ENCODE assay signal across 18 cellular contexts in the genomic region with DNA sequence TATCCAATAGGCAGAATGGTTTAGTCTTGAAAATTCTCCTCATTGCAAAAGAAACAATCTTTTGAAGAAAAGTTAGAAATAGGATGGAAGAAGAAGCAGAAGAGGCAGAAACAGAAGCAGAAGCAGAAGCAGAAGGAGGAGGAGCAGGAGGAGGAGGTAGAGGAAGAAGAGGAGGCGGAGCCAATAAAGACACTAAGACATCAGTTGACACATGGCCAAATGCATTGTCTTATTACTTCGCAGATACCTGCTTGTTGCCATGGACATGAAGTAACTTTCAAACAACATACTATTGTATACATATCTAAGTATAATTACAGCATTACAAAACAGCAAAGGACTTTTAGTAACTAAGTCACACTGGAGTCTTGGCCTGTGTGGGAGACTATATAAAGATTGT.
DNase-seq lines count a peak whose midpoint lies in the region; TF ChIP-seq lines count a peak whose summit lies in the region.
"Had no signal": no experiment of that assay in that cellular context is flagged by ENCODE, and none has a peak within 500 bp of the region (broad histone marks: within the 10 kb centered on the region; RNA-seq: fewer than 3 reads in every experiment).

No MANE protein-coding gene starts in this region.

- H2AFZ ChIP-seq in mammary epithelial cell (ENCODE audit: low read depth, low read length) = no peak overlapping the region

- no TSS peak for BruUV-seq in MCF 10A (replicated peaks; lab: Mats Ljungman, UMichigan)
- BruUV-seq in mammary epithelial cell (replicated peaks; lab: Mats Ljungman, UMichigan) = no TSS peak

- WGBS in mammary epithelial cell (ENCODE audit: low coverage, missing lambda C conversion rate) = 40% methylated on average over 2 of the region's 2 CpGs
- WGBS in ectodermal cell, 2 experiments = 100% methylated on average over 1 to 2 of the region's 2 CpGs

- H3K36me3 Mint-ChIP-seq in MCF 10A (ENCODE audit: insufficient read depth, unreplicated experiment) = no peaks in the 10 kb centered on the region
- H3K36me3 Mint-ChIP-seq: CD4-positive, CD25-positive, alpha-beta regulatory T cell; CD8-positive, alpha-beta memory T cell had no signal

- no peaks in the 10 kb centered on the region for H3K79me2 ChIP-seq in mammary epithelial cell (ENCODE audit: insufficient read depth, low read length)

- intact Hi-C loops in MCF 10A (cut with micrococcal nuclease) (no loop called here), mammary epithelial cell (cut with micrococcal nuclease) (no loop called here)

- H3K27ac ChIP-seq in mammary epithelial cell (ENCODE audit: insufficient read depth, low read depth, low read length) (no peak overlapping the region), ectodermal cell (ENCODE audit: insufficient read depth, low read depth, low read length, poor library complexity, severe bottlenecking) (peak overlapping the region; percentile 45), RWPE1 (no peak overlapping the region)

- no peaks in the 10 kb centered on the region for H3K4me1 Mint-ChIP-seq in MCF 10A (ENCODE audit: insufficient read depth, unreplicated experiment)
- H3K4me1 Mint-ChIP-seq: CD4-positive, CD25-positive, alpha-beta regulatory T cell; CD8-positive, alpha-beta memory T cell had no signal

- no peak overlapping the region for H3K4me3 Mint-ChIP-seq in MCF 10A (ENCODE audit: unreplicated experiment)
- H3K4me3 Mint-ChIP-seq: CD4-positive, CD25-positive, alpha-beta regulatory T cell; CD8-positive, alpha-beta memory T cell; H9 had no signal

- H3K4me1 ChIP-seq in mammary epithelial cell (ENCODE audit: insufficient read depth, low read length) (no peaks in the 10 kb centered on the region), ectodermal cell (ENCODE audit: control insufficient read depth, insufficient read depth, low read length) (peaks cover 7% of the 10 kb centered on the region)
- H3K4me1 ChIP-seq: BE2C had no signal

- H3K36me3 ChIP-seq in mammary epithelial cell (ENCODE audit: insufficient read depth, low read length) (no peaks in the 10 kb centered on the region), ectodermal cell (ENCODE audit: control insufficient read depth, insufficient read depth, low read length) (no peaks in the 10 kb centered on the region)
- H3K36me3 ChIP-seq: BE2C had no signal

- CTCF ChIA-PET in MCF 10A (lab: Yijun Ruan, JAX) (interaction anchor here (0.7 to 1.4 kb wide), 2 partner anchors 121 to 130 kb away, joined by 3 to 4 read pairs; no protein-coding TSS in a partner anchor), mammary epithelial cell (lab: Charles Lee; ENCODE audit: low non-redundant PET) (no interaction called here), RWPE1 (lab: Yijun Ruan, JAX) (no interaction called here)

- no peaks in the 10 kb centered on the region for H3K9me3 Mint-ChIP-seq in MCF 10A (ENCODE audit: unreplicated experiment)
- H3K9me3 Mint-ChIP-seq: CD8-positive, alpha-beta memory T cell; H9 had no signal

- H3K4me3 ChIP-seq in mammary epithelial cell (replicated peaks in 1 of 3; ENCODE audit: insufficient read depth in 1 of 3, low read depth in 2 of 3, low read length in 3 of 3) = no peak overlapping the region
- no peak overlapping the region for H3K4me3 ChIP-seq in ectodermal cell (ENCODE audit: insufficient read depth, low read depth, low read length)
- H3K4me3 ChIP-seq: GM12878 had no signal

- TF ChIP-seq CTCF in MCF 10A (IDR thresholded peaks at IDR 0.05; ENCODE audit: unreplicated experiment) = no peak
- no peak for TF ChIP-seq CTCF in mammary epithelial cell (conservative IDR thresholded peaks at IDR 0.05 in 1 of 2, IDR thresholded peaks at IDR 0.05 in 1 of 2; ENCODE audit: extremely low read depth in 1 of 2, insufficient read depth in 1 of 2, low read depth in 1 of 2, low read length in 2 of 2)
- no peak for TF ChIP-seq CTCF in RWPE1 (conservative IDR thresholded peaks at IDR 0.05; ENCODE audit: low read depth)

- no peaks in the 10 kb centered on the region for H4K20me1 ChIP-seq in mammary epithelial cell (ENCODE audit: insufficient read depth, low read length)

- dilution Hi-C loops in mammary epithelial cell (cut with HindIII; ENCODE audit: low sequenced_read_pairs) = no loop called here

- no peak overlapping the region for H3K9ac ChIP-seq in mammary epithelial cell (ENCODE audit: insufficient read depth, low read length)

- DNase-seq in MCF 10A (ENCODE audit: unreplicated experiment) (peak; percentile 1), mammary epithelial cell (no peak), MV-4-11 (lab: John Stamatoyannopoulos, UW) (peak; percentile 36), RWPE1 (ENCODE audit: low spot score) (no peak), RKO (ENCODE audit: low spot score) (no peak)
- DNase-seq in activated CD4-positive, alpha-beta T cell treated with anti-CD3 and anti-CD28 coated beads for 4 hours = no peak
- DNase-seq: BE2C; C1 segment of cervical spinal cord; CD4-positive, CD25-positive, alpha-beta regulatory T cell; CD8-positive, alpha-beta memory T cell; COR-L47; DMS 273 treated with DMSO at 0.1 percent for 48 hours; DMS53; DND-41; EL; H9 had no signal

- no peak overlapping the region for H3K27ac Mint-ChIP-seq in MCF 10A (ENCODE audit: low read depth, unreplicated experiment)
- H3K27ac Mint-ChIP-seq: CD4-positive, CD25-positive, alpha-beta regulatory T cell; CD8-positive, alpha-beta memory T cell; H9 had no signal

- in situ Hi-C loops in mammary epithelial cell (cut with MboI; ENCODE audit: low sequenced_read_pairs in 2 of 2) = no loop called here

- H3K4me2 ChIP-seq in mammary epithelial cell (ENCODE audit: insufficient read depth, low read depth, low read length) = no peak overlapping the region

- H3K9me3 ChIP-seq in mammary epithelial cell (replicated peaks; ENCODE audit: insufficient read depth, low read length) = no peaks in the 10 kb centered on the region
- H3K9me3 ChIP-seq in ectodermal cell (ENCODE audit: control insufficient read depth, low read length) = no peaks in the 10 kb centered on the region
- H3K9me3 ChIP-seq: BE2C had no signal

- POLR2A ChIA-PET in MCF 10A (lab: Yijun Ruan, JAX) (no interaction called here), RWPE1 (lab: Yijun Ruan, JAX; ENCODE audit: low non-redundant PET) (no interaction called here)

- H3K27me3 ChIP-seq in mammary epithelial cell (ENCODE audit: insufficient read depth, low read length) (no peaks in the 10 kb centered on the region), ectodermal cell (ENCODE audit: control insufficient read depth, insufficient read depth, low read length, poor library complexity, severe bottlenecking) (no peaks in the 10 kb centered on the region)
- H3K27me3 ChIP-seq: BE2C had no signal

- no peaks in the 10 kb centered on the region for H3K27me3 Mint-ChIP-seq in MCF 10A (ENCODE audit: insufficient read depth, unreplicated experiment)
- H3K27me3 Mint-ChIP-seq: CD4-positive, CD25-positive, alpha-beta regulatory T cell; CD8-positive, alpha-beta memory T cell had no signal

Comparison
In these comparisons a context has a peak if more than half of its experiments do, and no peak if none do; other contexts are left out.
1. DNase-seq: peak in MCF 10A (single experiment) and MV-4-11 (single experiment); none in mammary epithelial cell (single experiment), activated CD4-positive, alpha-beta T cell treated with anti-CD3 and anti-CD28 coated beads for 4 hours (0 of 2), RWPE1 (single experiment) and RKO (single experiment).